29 cellular contexts compared by ENCODE assay signal in the genomic region with DNA sequence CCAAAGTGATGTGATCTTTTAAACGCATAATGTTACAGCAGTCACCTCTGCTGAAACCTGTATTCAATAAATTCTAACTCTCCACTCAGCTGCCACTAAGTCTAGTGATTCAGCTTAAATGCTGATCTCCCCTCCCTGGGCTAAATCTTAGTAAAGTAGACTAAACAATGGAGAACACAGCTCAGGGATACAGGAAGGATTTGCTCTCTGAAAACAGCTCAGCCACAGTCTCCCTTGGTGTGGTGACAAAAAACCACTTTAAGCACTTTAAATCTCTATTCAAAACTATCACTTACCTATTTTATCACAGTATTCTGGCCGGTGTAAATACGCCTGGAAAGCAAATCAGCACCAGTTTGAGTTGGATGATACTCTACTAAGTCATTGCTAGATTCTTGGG.
"Had no signal": no experiment of that assay in that cellular context is flagged by ENCODE, and none has a peak within 500 bp of the region (broad histone marks: within the 10 kb centered on the region; RNA-seq: fewer than 3 reads in every experiment).

No MANE protein-coding gene starts in this region.

- H3K36me3 ChIP-seq: esophagus squamous epithelium, heart right ventricle, left lung, prostate gland, right atrium auricular region, tibial artery had no signal

- H3K4me1 Mint-ChIP-seq: naive B cell; stimulated activated memory B cell treated with anti-CD40 and anti-IgM and Interleukin-4, amounts not matched to agents 10 μg/mL and 1 μg/mL and 100 μg/mL, for 72 hours had no signal

- H3K9me3 ChIP-seq: esophagus squamous epithelium, mucosa of descending colon, prostate gland, testis, tibial artery had no signal

- H3K27me3 ChIP-seq: esophagus squamous epithelium, heart right ventricle, left lung, right atrium auricular region, testis, tibial artery had no signal

- H3K27ac ChIP-seq: coronary artery, esophagus squamous epithelium, heart right ventricle, left lung, prostate gland, right atrium auricular region, testis, tibial artery had no signal

- H3K4me3 Mint-ChIP-seq: mesothelial cell of epicardium; naive B cell; natural killer cell treated with Interleukin-12 subunit alpha and Interleukin-12 subunit beta and Interleukin-15 and Interleukin-18, amount 100 ng/mL, for 72 hours; stimulated activated memory B cell treated with anti-CD40 and anti-IgM and Interleukin-4, amounts not matched to agents 10 μg/mL and 1 μg/mL and 100 μg/mL, for 72 hours; type B pancreatic cell had no signal

- H3K4me3 ChIP-seq: coronary artery, esophagus squamous epithelium, heart right ventricle, left lung, mucosa of descending colon, prostate gland, right atrium auricular region, testis, tibial artery had no signal

- H3K4me1 ChIP-seq: esophagus squamous epithelium, heart right ventricle, left lung, prostate gland, right atrium auricular region, testis, tibial artery had no signal

- H3K27me3 Mint-ChIP-seq: natural killer cell treated with Interleukin-12 subunit alpha and Interleukin-12 subunit beta and Interleukin-15 and Interleukin-18, amount 100 ng/mL, for 72 hours; stimulated activated memory B cell treated with anti-CD40 and anti-IgM and Interleukin-4, amounts not matched to agents 10 μg/mL and 1 μg/mL and 100 μg/mL, for 72 hours; type B pancreatic cell had no signal

- H3K36me3 Mint-ChIP-seq: mesothelial cell of epicardium; naive B cell; natural killer cell treated with Interleukin-12 subunit alpha and Interleukin-12 subunit beta and Interleukin-15 and Interleukin-18, amount 100 ng/mL, for 72 hours; stimulated activated memory B cell treated with anti-CD40 and anti-IgM and Interleukin-4, amounts not matched to agents 10 μg/mL and 1 μg/mL and 100 μg/mL, for 72 hours; type B pancreatic cell had no signal

- H3K27ac Mint-ChIP-seq: mesothelial cell of epicardium; naive B cell; natural killer cell treated with Interleukin-12 subunit alpha and Interleukin-12 subunit beta and Interleukin-15 and Interleukin-18, amount 100 ng/mL, for 72 hours; stimulated activated memory B cell treated with anti-CD40 and anti-IgM and Interleukin-4, amounts not matched to agents 10 μg/mL and 1 μg/mL and 100 μg/mL, for 72 hours; type B pancreatic cell had no signal

- H3K9me3 Mint-ChIP-seq: type B pancreatic cell had no signal

- DNase-seq: dermis blood vessel endothelial cell; effector memory CD4-positive, alpha-beta T cell; erythroblast; esophagus squamous epithelium; foreskin melanocyte; glutamatergic neuron; heart right ventricle; hippocampal formation; left cardiac atrium; left lung; mesenchymal stem cell; mucosa of descending colon; naive B cell; nucleus accumbens; stimulated activated CD4-positive, alpha-beta T cell treated with anti-CD3 and anti-CD28 coated beads, Interleukin-2, amount 100 ng/mL, for 24 hours; stimulated activated CD4-positive, alpha-beta T cell treated with anti-CD3 and anti-CD28 coated beads, Interleukin-4, amount 100 ng/mL, for 4 hours; stimulated activated naive CD8-positive, alpha-beta T cell treated with anti-CD3 and anti-CD28 coated beads, Interleukin-15, Interleukin-2, amounts not matched to agents 100 U/mL and 50 U/mL, for 24 hours; substantia nigra; testis; tibial artery had no signal

- FAIRE-seq: endometrium, islet of Langerhans had no signal
